ENCODE assay signal across 8 cellular contexts in genomic region chr7:55696151-55696805, GRCh38.
DNase-seq lines count a peak whose midpoint lies in the region; TF ChIP-seq lines count a peak whose summit lies in the region.
"Not testable (repeated sequence)": the region's sequence is repeated elsewhere in the genome, so short reads cannot be mapped to it uniquely, and the experiment has no call there.

No MANE protein-coding gene starts in this region.

- H3K4me3 Mint-ChIP-seq in HFFc6, brain: not testable (repeated sequence)

- not testable (repeated sequence) for H3K36me3 Mint-ChIP-seq in HFFc6 (ENCODE audit: low read depth); brain

- not testable (repeated sequence) for H3K27me3 Mint-ChIP-seq in HFFc6 (ENCODE audit: insufficient read depth); brain

- peak; percentile 68 for DNase-seq in A172 (ENCODE audit: low spot score)
- DNase-seq in COLO829 (ENCODE audit: low spot score): peak; percentile 23
- DNase-seq in HFFc6: peak; percentile 71
- DNase-seq in RPMI7951 (ENCODE audit: low read depth): peak; percentile 73
- DNase-seq in fibroblast of peridontal ligament (ENCODE audit: extremely low read depth): peak; percentile 47
- peak; percentile 72 for DNase-seq in left kidney (ENCODE audit: low read depth, low spot score)
- peak; percentile 38 for DNase-seq in renal cortical epithelial cell (ENCODE audit: low read depth)

- not testable (repeated sequence) for H3K27ac Mint-ChIP-seq in HFFc6
- H3K27ac Mint-ChIP-seq in brain: peak overlapping the region in 3 of 5 experiments; percentile 59 to 91 (median 75)

- H3K4me1 Mint-ChIP-seq in HFFc6 (ENCODE audit: low read depth): peaks cover 21% of the 10 kb centered on the region
- H3K4me1 Mint-ChIP-seq in brain: not testable (repeated sequence)

- H3K9me3 Mint-ChIP-seq in HFFc6, brain: not testable (repeated sequence)

- not testable (repeated sequence) for TF ChIP-seq CTCF in HFFc6 (IDR thresholded peaks at IDR 0.05); brain (conservative IDR thresholded peaks at IDR 0.05)

Comparison
In these comparisons a context has a peak if more than half of its experiments do, and no peak if none do; other contexts are left out.
1. Peak in every context shown above with its lines: DNase-seq.
2. DNase-seq: peak in every context shown above with its lines; median percentile 73 in RPMI7951; 72 in left kidney; 71 in HFFc6; 68 in A172; 47 in fibroblast of peridontal ligament; 38 in renal cortical epithelial cell; 23 in COLO829.